1 cellular context compared by ENCODE assay signal in genomic region chr16:21554795-21555585, GRCh38.
TF ChIP-seq lines count a peak whose summit lies in the region.

No MANE protein-coding gene starts in this region.

TF ChIP-seq in HepG2, 621 proteins besides CTCF, POLR2A, EP300 and RAD21 (continued from another document and continues in another):
- TF ChIP-seq ZBTB25 (CRISPR knock-in tag; IDR thresholded peaks at IDR 0.05) (peak; percentile 80), ZNF784 (CRISPR knock-in tag; IDR thresholded peaks at IDR 0.05; ENCODE audit: borderline replicate concordance) (peak; percentile 94), CSRNP1 (CRISPR knock-in tag; IDR thresholded peaks at IDR 0.05) (peak; percentile 98), FUBP1 (CRISPR knock-in tag; IDR thresholded peaks at IDR 0.05; ENCODE audit: borderline replicate concordance) (peak; percentile 93; the same call in 1 of the 2 replicates), ZNF503 (CRISPR knock-in tag; IDR thresholded peaks at IDR 0.05) (peak; percentile 70; the same call in 1 of the 2 replicates), NFYC (CRISPR knock-in tag; IDR thresholded peaks at IDR 0.05) (no peak), FOXM1 (CRISPR knock-in tag; IDR thresholded peaks at IDR 0.05) (no peak), NFE2 (CRISPR knock-in tag; IDR thresholded peaks at IDR 0.05) (no peak), KLF13 (CRISPR knock-in tag; IDR thresholded peaks at IDR 0.05) (no peak), ZNF510 (CRISPR knock-in tag; IDR thresholded peaks at IDR 0.05; ENCODE audit: low read depth) (peak; percentile 87; the same call in 1 of the 2 replicates), NR1H2 (CRISPR knock-in tag; IDR thresholded peaks at IDR 0.05; ENCODE audit: borderline replicate concordance, low read depth) (no peak), HNF4G (IDR thresholded peaks at IDR 0.05; ENCODE audit: borderline replicate concordance, low read depth, low read length) (no peak), HNF4G (CRISPR knock-in tag; IDR thresholded peaks at IDR 0.05; ENCODE audit: borderline replicate concordance, low read depth) (peak; percentile 91; the same call in 1 of the 2 replicates), ZNF800 (CRISPR knock-in tag; IDR thresholded peaks at IDR 0.05) (peak; percentile 99), ZNF543 (CRISPR knock-in tag; IDR thresholded peaks at IDR 0.05) (peak; percentile 87; the same call in 1 of the 2 replicates), LRRFIP1 (CRISPR knock-in tag; conservative IDR thresholded peaks at IDR 0.05) (no peak), RERE (CRISPR knock-in tag; IDR thresholded peaks at IDR 0.05; ENCODE audit: low read depth) (0 out of 2 replicates have a peak, but pooled peaks have one; percentile 29), KIAA2018 (CRISPR knock-in tag; IDR thresholded peaks at IDR 0.05; ENCODE audit: borderline replicate concordance) (peak; percentile 86; the same call in 1 of the 2 replicates), SRY (CRISPR knock-in tag; IDR thresholded peaks at IDR 0.05) (no peak)
